Comparison of ENCODE assay signal across 8 cellular contexts in genomic region chr2:190535119-190535439, GRCh38. TPM values are rescaled to one million over a fixed set of nuclear protein-coding genes. Genes with fewer than 3 reads are reported as not detected.
DNase-seq lines count a peak whose midpoint lies in the region; ATAC-seq, FAIRE-seq and TF ChIP-seq lines count a peak whose summit lies in the region.

No MANE protein-coding gene starts in this region.

- peak overlapping the region; percentile 88 for H3K4me2 ChIP-seq in Loucy (ENCODE audit: low read depth, low read length, poor library complexity, severe bottlenecking)
- H3K4me2 ChIP-seq in H1 (ENCODE audit: insufficient read depth in 1 of 2, low read depth in 2 of 2, low read length in 2 of 2) = peak overlapping the region; percentile 74 to 95
- peak overlapping the region; percentile 93 for H3K4me2 ChIP-seq in osteoblast (ENCODE audit: insufficient read depth, low read length)

- H3K36me3 ChIP-seq in Loucy (ENCODE audit: insufficient read depth, low read length) (no peaks in the 10 kb centered on the region), H1 (ENCODE audit: control insufficient read depth in 2 of 4, insufficient read depth in 4 of 4, low read length in 3 of 4) (peaks cover 0 to 3% (median 0%) of the 10 kb centered on the region in 4 experiments; a peak in 1 of 8 replicates), osteoblast (ENCODE audit: insufficient read depth, low read length) (no peaks in the 10 kb centered on the region)

- POLR2A ChIA-PET in H1 (lab: Charles Lee; ENCODE audit: partially characterized antibody) = interaction anchor here (1.2 to 1.5 kb wide), 5 partner anchors 9 to 215 kb away, joined by 3 to 5 read pairs (median 5); partner anchors contain the start of gene HIBCH

- H3K79me1 ChIP-seq in H1 (ENCODE audit: low read depth, low read length) = 0 out of 2 replicates have a peak, but pooled peaks cover 2% of the 10 kb centered on the region

- H3K18ac ChIP-seq in H1 (ENCODE audit: extremely low read depth, low read length) = 0 out of 2 replicates have a peak overlapping the region, but pooled peaks have one; percentile 73

- H3K4me1 ChIP-seq in Loucy (ENCODE audit: insufficient read depth, low read length, poor library complexity, severe bottlenecking) (peaks cover 46% of the 10 kb centered on the region), H1 (replicated peaks in 1 of 4; ENCODE audit: control insufficient read depth in 3 of 4, insufficient read depth in 4 of 4, low read length in 3 of 4) (peaks cover 5 to 13% (median 9%) of the 10 kb centered on the region in 4 experiments; a peak in 5 of 7 replicates), osteoblast (ENCODE audit: insufficient read depth, low read length) (peaks cover 21% of the 10 kb centered on the region)

- no peak for FAIRE-seq in H1 (lab: Jason Lieb, UNC)

- H3K4ac ChIP-seq in H1 (replicated peaks; ENCODE audit: insufficient read length, low read depth, low read length) = no peak overlapping the region

- WGBS in H1 (ENCODE audit: extremely low coverage in 1 of 2, insufficient coverage in 1 of 2, insufficient read length in 1 of 2, insufficient replicate concordance in 2 of 2, low coverage in 1 of 2, low lambda C conversion rate in 2 of 2, missing lambda C conversion rate in 1 of 2), 2 experiments = 43% methylated on average over 7 of the region's 7 CpGs; no CpG with 5 or more reads in 1 of the 2 experiments

- no peak overlapping the region for H2BK12ac ChIP-seq in H1 (ENCODE audit: low read depth, low read length)

- H3K4me3 ChIP-seq in Loucy (ENCODE audit: low read length, poor library complexity, severe bottlenecking) (peak overlapping the region; percentile 83), H1 (ENCODE audit: extremely low read depth in 1 of 4, insufficient read depth in 2 of 4, low read depth in 3 of 4, low read length in 4 of 4) (peak overlapping the region; percentile 45 to 73 (median 68)), osteoblast (ENCODE audit: insufficient read depth, low read length) (peak overlapping the region; percentile 80)

- H2BK20ac ChIP-seq in H1 (ENCODE audit: low read length) = no peak overlapping the region

- no peak overlapping the region for H2BK5ac ChIP-seq in H1 (ENCODE audit: low read depth, low read length)

- CTCF ChIA-PET in H1 (lab: Charles Lee; ENCODE audit: partially characterized antibody) = no interaction called here

- H3K14ac ChIP-seq in H1 (ENCODE audit: insufficient read length) = no peak overlapping the region

- H4K20me1 ChIP-seq in Loucy (ENCODE audit: insufficient read depth, low read length, poor library complexity, severe bottlenecking) (no peaks in the 10 kb centered on the region), H1 (replicated peaks in 1 of 2; ENCODE audit: control insufficient read depth in 1 of 2, insufficient read depth in 2 of 2, low read length in 2 of 2) (no peaks in the 10 kb centered on the region), osteoblast (ENCODE audit: insufficient read depth, low read length) (no peaks in the 10 kb centered on the region)

- no peak overlapping the region for H2AK5ac ChIP-seq in H1 (ENCODE audit: low read depth, low read length)

- H3K9me2 ChIP-seq in Loucy (replicated peaks; ENCODE audit: low read depth, low read length) = no peaks in the 10 kb centered on the region

- H4K8ac ChIP-seq in H1 (ENCODE audit: extremely low read depth, insufficient read depth, low read length) = peak overlapping the region; percentile 94; the same call in 1 of the 2 replicates

- H3K23me2 ChIP-seq in H1 (ENCODE audit: low read depth, low read length) = 0 out of 2 replicates have a peak, but pooled peaks cover 4% of the 10 kb centered on the region

- H2BK15ac ChIP-seq in H1 (ENCODE audit: low read length) = no peak overlapping the region

- no peak overlapping the region for H4K5ac ChIP-seq in H1 (ENCODE audit: insufficient read length, low read depth, low read length)

- H4K91ac ChIP-seq in H1 (replicated peaks; ENCODE audit: insufficient read length, low read length) = no peak overlapping the region

- H3K79me2 ChIP-seq in Loucy (ENCODE audit: insufficient read depth, low read length) = peaks cover 39% of the 10 kb centered on the region
- no peaks in the 10 kb centered on the region for H3K79me2 ChIP-seq in H1 (ENCODE audit: control insufficient read depth in 1 of 2, insufficient read depth in 2 of 2, low read length in 2 of 2)
- H3K79me2 ChIP-seq in osteoblast (ENCODE audit: insufficient read depth, low read length) = peaks cover 4% of the 10 kb centered on the region

- H3K27ac ChIP-seq in H1 (ENCODE audit: low read depth, low read length) (peak overlapping the region; percentile 79; the same call in 1 of the 2 replicates), osteoblast (ENCODE audit: low read depth, low read length) (peak overlapping the region; percentile 77)

- H3K27me3 ChIP-seq in Loucy (ENCODE audit: insufficient read depth, low read length, poor library complexity, severe bottlenecking) = no peaks in the 10 kb centered on the region
- H3K27me3 ChIP-seq in H1 (replicated peaks in 1 of 4; ENCODE audit: control insufficient read depth in 3 of 4, extremely low read depth in 1 of 4, insufficient read depth in 3 of 4, low read length in 3 of 4) = no peaks in the 10 kb centered on the region
- H3K27me3 ChIP-seq in osteoblast (ENCODE audit: insufficient read depth, low read length) = no peaks in the 10 kb centered on the region

- DNase-seq in DMS79 (lab: John Stamatoyannopoulos, UW) (peak; percentile 37), H1 (ENCODE audit: low read depth in 1 of 2, low spot score in 2 of 2) (no peak), osteoblast (ENCODE audit: insufficient read length, low spot score, missing footprints) (no peak)
- DNase-seq in stimulated activated CD4-positive, alpha-beta T cell treated with anti-CD3 and anti-CD28 coated beads, Interleukin-12 subunit alpha, Interleukin-12 subunit beta, amount 100 ng/mL, for 4 hours = no peak
- no peak for DNase-seq in activated CD8-positive, alpha-beta memory T cell treated with anti-CD3 and anti-CD28 coated beads for 24 hours

- ATAC-seq in HG03520 (IDR thresholded peaks at IDR 0.05; ENCODE audit: unreplicated experiment) = no peak
- ATAC-seq in GM18858 (IDR thresholded peaks at IDR 0.05; ENCODE audit: unreplicated experiment) = no peak

- no peak for TF ChIP-seq POLR2A in H1 (IDR thresholded peaks at IDR 0.05; ENCODE audit: control extremely low read depth in 1 of 2, low read depth in 2 of 2, low read length in 2 of 2)

- TF ChIP-seq CTCF in Loucy (conservative IDR thresholded peaks at IDR 0.05; ENCODE audit: low read length) = no peak
- no peak for TF ChIP-seq CTCF in H1 (IDR thresholded peaks at IDR 0.05; ENCODE audit: control extremely low read depth in 1 of 3, insufficient read depth in 1 of 3, low read depth in 1 of 3, low read length in 3 of 3)
- no peak for TF ChIP-seq CTCF in osteoblast (IDR thresholded peaks at IDR 0.05; ENCODE audit: extremely low read depth, low read depth, low read length)

- no peak overlapping the region for H2BK120ac ChIP-seq in H1 (replicated peaks; ENCODE audit: low read depth, low read length)

- H3K23ac ChIP-seq in H1 (ENCODE audit: insufficient read length) = no peak overlapping the region

- peaks cover 11% of the 10 kb centered on the region; the same call in 1 of the 2 replicates for H3K9me3 ChIP-seq in Loucy (ENCODE audit: insufficient read depth, low read depth, low read length)
- H3K9me3 ChIP-seq in H1 (ENCODE audit: insufficient read depth in 2 of 2, low read depth in 1 of 2, low read length in 1 of 2) = peaks cover 3 to 18% of the 10 kb centered on the region in 2 experiments; a peak in 3 of 4 replicates
- H3K9me3 ChIP-seq in osteoblast (ENCODE audit: low read depth, low read length) = peaks cover under 1% of the 10 kb centered on the region

- H2AFZ ChIP-seq in Loucy (ENCODE audit: low read length) (peak overlapping the region; percentile 76), H1 (ENCODE audit: low read length) (no peak overlapping the region), osteoblast (ENCODE audit: low read length) (peak overlapping the region; percentile 98)

- no peak for TF ChIP-seq EP300 in H1 (IDR thresholded peaks at IDR 0.05; ENCODE audit: borderline replicate concordance in 1 of 2, low read depth in 2 of 2, low read length in 2 of 2)

- TF ChIP-seq RAD21 in H1 (IDR thresholded peaks at IDR 0.05 in 1 of 2, conservative IDR thresholded peaks at IDR 0.05 in 1 of 2; ENCODE audit: low read depth in 2 of 2, low read length in 2 of 2) = no peak

- peak overlapping the region; percentile 65 for H3K56ac ChIP-seq in H1 (replicated peaks; ENCODE audit: insufficient read length, low read depth, low read length)

- H3F3A ChIP-seq in Loucy (ENCODE audit: low read depth) = peaks cover 9% of the 10 kb centered on the region

- H3K9ac ChIP-seq in Loucy (ENCODE audit: low read depth, low read length, poor library complexity, severe bottlenecking) (peak overlapping the region; percentile 94), H1 (replicated peaks in 1 of 4; ENCODE audit: extremely low read depth in 1 of 4, low read depth in 3 of 4, low read length in 3 of 4) (peak overlapping the region in 3 of 4 experiments; percentile 6 to 85 (median 81); a peak in 5 of 7 replicates)

TF ChIP-seq in H1, 55 proteins besides CTCF, POLR2A, EP300 and RAD21 (continues in another document):
- no peak for TF ChIP-seq GABPA (IDR thresholded peaks at IDR 0.05; ENCODE audit: borderline replicate concordance, insufficient read depth, low read length)
- TF ChIP-seq CBX5 (IDR thresholded peaks at IDR 0.05; ENCODE audit: low read depth, low read length) = no peak
- TF ChIP-seq RNF2 (IDR thresholded peaks at IDR 0.05; ENCODE audit: borderline replicate concordance, low read depth, low read length, missing control alignments, poor library complexity, severe bottlenecking) = no peak
- TF ChIP-seq CHD1 (IDR thresholded peaks at IDR 0.05; ENCODE audit: low read depth, low read length) = no peak
- TF ChIP-seq TAF1 (IDR thresholded peaks at IDR 0.05; ENCODE audit: low read depth, low read length) = no peak
- TF ChIP-seq TAF7 (optimal IDR thresholded peaks at IDR 0.05; ENCODE audit: borderline replicate concordance, low read depth, low read length) = no peak
- no peak for TF ChIP-seq ASH2L (IDR thresholded peaks at IDR 0.05; ENCODE audit: low read length)

RNA-seq across cellular contexts. Expression of gene NEMP2, which starts 0.6 kb away (rescaled TPM):
- 3.6 and 5.3 TPM in 2 replicates for total RNA-seq in H1 (2021; fragmentation: NEBNext Ultra II Directional; extraction: Animal tissue kit (Norgen Biotek cat#: 25700))
- polyA plus RNA-seq in H1 (2011; rRNA removed) = 2.0 and 3.1 TPM in 2 replicates
- polyA plus RNA-seq in H1 (2011; cell fraction: cytosol; rRNA removed) = 3.8 TPM
- polyA plus RNA-seq in H1 (2011; cell fraction: nucleus; rRNA removed) = 1.8 TPM
- polyA plus RNA-seq in H1 (2012, experiment 1 of 2) = 2.0 to 3.5 TPM (median 2.8 TPM) in 4 replicates
- polyA plus RNA-seq in H1 (2012, experiment 2 of 2) = 0.24 TPM
- polyA plus RNA-seq in H1 (2013, experiment 1 of 2) = 2.0 TPM
- polyA plus RNA-seq in H1 (2013, experiment 2 of 2) = 2.3 TPM
- 6.6 and 7.6 TPM in 2 replicates for polyA minus RNA-seq in H1 (2011; rRNA and poly(A)+ RNA removed)
- polyA minus RNA-seq in H1 (2011; cell fraction: cytosol; rRNA and poly(A)+ RNA removed) = 3.3 TPM
- 13.8 TPM for polyA minus RNA-seq in H1 (2011; cell fraction: nucleus; rRNA and poly(A)+ RNA removed)
- 3.8 and 4.7 TPM in 2 replicates for total RNA-seq in osteoblast
